In genomic region chr1:204357551-204357950, GRCh38 we compare ENCODE assay signal across 1 cellular context.
TF ChIP-seq lines count a peak whose summit lies in the region.

No MANE protein-coding gene starts in this region.

TF ChIP-seq in endothelial cell of umbilical vein, 7 proteins besides CTCF, POLR2A, EP300 and RAD21 (continued from another document):
- TF ChIP-seq POLR2AphosphoS5 (IDR thresholded peaks at IDR 0.05; ENCODE audit: insufficient read depth, low read depth, low read length): no peak
- no peak for TF ChIP-seq MYC (IDR thresholded peaks at IDR 0.05; ENCODE audit: low read depth, low read length)
